ENCODE assay signal across 16 cellular contexts in the genomic region with DNA sequence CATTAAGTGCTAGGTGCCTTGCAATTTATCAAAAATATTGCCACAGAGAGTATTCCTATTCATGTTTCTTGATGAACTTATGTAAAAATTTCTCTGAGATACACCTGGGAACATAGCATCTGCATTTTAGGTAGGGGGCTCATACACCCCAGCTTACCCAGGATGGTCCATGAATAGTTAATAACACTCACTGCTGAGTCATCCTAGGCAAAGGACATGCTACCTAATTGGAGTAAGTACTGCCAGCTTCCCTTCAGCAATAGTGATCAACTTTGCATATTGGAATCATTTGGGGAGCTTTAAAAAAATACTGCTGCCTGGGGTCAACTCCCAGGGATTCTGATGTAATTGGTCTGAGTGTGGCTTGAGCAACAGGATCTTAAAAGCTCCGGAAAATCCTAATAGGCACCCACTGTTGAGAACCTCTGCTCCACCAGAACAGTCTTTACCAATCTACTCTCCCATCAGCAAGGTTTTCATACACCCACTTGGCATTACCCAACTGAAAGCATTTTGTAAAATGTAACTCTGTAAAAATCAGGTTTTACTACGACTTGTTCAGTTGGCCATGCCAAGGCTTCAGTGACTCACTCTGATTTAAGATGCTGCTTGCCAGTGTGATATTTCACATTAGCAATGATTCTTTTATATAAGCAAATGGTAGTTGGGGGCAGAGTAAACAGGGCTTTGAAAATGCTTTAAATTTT.
DNase-seq lines count a peak whose midpoint lies in the region; ATAC-seq and TF ChIP-seq lines count a peak whose summit lies in the region.
"Had no signal": no experiment of that assay in that cellular context is flagged by ENCODE, and none has a peak within 500 bp of the region (broad histone marks: within the 10 kb centered on the region; RNA-seq: fewer than 3 reads in every experiment).

No MANE protein-coding gene starts in this region.

- DNase-seq in AG20443 (ENCODE audit: low spot score) (peak; percentile 24), RWPE1 (ENCODE audit: low spot score) (peak; percentile 8), fibroblast of peridontal ligament (ENCODE audit: extremely low read depth) (peak; percentile 58), omental fat pad (ENCODE audit: low spot score) (no peak), Peyer's patch (no peak)
- DNase-seq in stimulated activated naive B cell treated with anti-CD40 and anti-IgM and Interleukin-4, amounts not matched to agents 10 μg/mL and 1 μg/mL and 100 μg/mL, for 72 hours: no peak
- no peak for DNase-seq in stimulated activated effector memory CD8-positive, alpha-beta T cell treated with anti-CD3 and anti-CD28 coated beads, Interleukin-12 subunit alpha, Interleukin-12 subunit beta, amount 100 ng/mL, for 72 hours (ENCODE audit: low spot score in 2 of 2)
- DNase-seq: activated CD4-positive, CD25-positive, alpha-beta regulatory T cell treated with anti-CD3 and anti-CD28 coated beads, Interleukin-2, amount 50 U/mL, for 72 hours; cortex of kidney; NCI-H1092; NCI-H510A; T-cell had no signal

- CTCF ChIA-PET in RWPE1 (lab: Yijun Ruan, JAX): interaction anchor here (0.7 kb wide), 1 partner anchor 559 kb away, joined by 3 read pairs; no protein-coding TSS in a partner anchor

- H3K27me3 ChIP-seq in Peyer's patch: no peaks in the 10 kb centered on the region
- H3K27me3 ChIP-seq: BLaER1 treated with 17β-estradiol and CSF1 and Interleukin-3, amounts not matched to agents 10 nM and 100 nM; esophagus muscularis mucosa had no signal

- H3K4me1 ChIP-seq in Peyer's patch: no peaks in the 10 kb centered on the region
- H3K4me1 ChIP-seq: BLaER1 treated with 17β-estradiol and CSF1 and Interleukin-3, amounts not matched to agents 10 nM and 100 nM; transverse colon had no signal

- H3K27ac ChIP-seq in RWPE1 (no peak overlapping the region), Peyer's patch (no peak overlapping the region)
- H3K27ac ChIP-seq: BLaER1 treated with 17β-estradiol and CSF1 and Interleukin-3, amounts not matched to agents 10 nM and 100 nM; esophagus muscularis mucosa had no signal

- H3K4me3 Mint-ChIP-seq in activated T-helper 17 cell treated with anti-CD3 and anti-CD28 coated beads, Interleukin-2, amount 50 U/mL, for 72 hours: no peak overlapping the region
- H3K4me3 Mint-ChIP-seq in stimulated activated naive B cell treated with anti-CD40 and anti-IgM and Interleukin-4, amounts not matched to agents 10 μg/mL and 1 μg/mL and 100 μg/mL, for 72 hours: no peak overlapping the region
- H3K4me3 Mint-ChIP-seq in stimulated activated effector memory CD8-positive, alpha-beta T cell treated with anti-CD3 and anti-CD28 coated beads, Interleukin-12 subunit alpha, Interleukin-12 subunit beta, amount 100 ng/mL, for 72 hours: no peak overlapping the region
- H3K4me3 Mint-ChIP-seq: T-cell had no signal

- H3K36me3 Mint-ChIP-seq in activated T-helper 17 cell treated with anti-CD3 and anti-CD28 coated beads, Interleukin-2, amount 50 U/mL, for 72 hours (ENCODE audit: low read depth): no peaks in the 10 kb centered on the region
- no peaks in the 10 kb centered on the region for H3K36me3 Mint-ChIP-seq in stimulated activated naive B cell treated with anti-CD40 and anti-IgM and Interleukin-4, amounts not matched to agents 10 μg/mL and 1 μg/mL and 100 μg/mL, for 72 hours
- no peaks in the 10 kb centered on the region for H3K36me3 Mint-ChIP-seq in stimulated activated effector memory CD8-positive, alpha-beta T cell treated with anti-CD3 and anti-CD28 coated beads, Interleukin-12 subunit alpha, Interleukin-12 subunit beta, amount 100 ng/mL, for 72 hours
- H3K36me3 Mint-ChIP-seq: T-cell had no signal

- peaks cover 4% of the 10 kb centered on the region for H3K27me3 Mint-ChIP-seq in activated T-helper 17 cell treated with anti-CD3 and anti-CD28 coated beads, Interleukin-2, amount 50 U/mL, for 72 hours
- peaks cover 0 to 7% of the 10 kb centered on the region in 2 donors for H3K27me3 Mint-ChIP-seq in stimulated activated naive B cell treated with anti-CD40 and anti-IgM and Interleukin-4, amounts not matched to agents 10 μg/mL and 1 μg/mL and 100 μg/mL, for 72 hours

- peak; percentile 88 for ATAC-seq in omental fat pad (ENCODE audit: low FRiP score)
- ATAC-seq in activated T-helper 17 cell treated with anti-CD3 and anti-CD28 coated beads, Interleukin-2, amount 50 U/mL, for 72 hours (replicated peaks): no peak
- no peak for ATAC-seq in stimulated activated naive B cell treated with anti-CD40 and anti-IgM and Interleukin-4, amounts not matched to agents 10 μg/mL and 1 μg/mL and 100 μg/mL, for 72 hours (replicated peaks)
- ATAC-seq in stimulated activated effector memory CD8-positive, alpha-beta T cell treated with anti-CD3 and anti-CD28 coated beads, Interleukin-12 subunit alpha, Interleukin-12 subunit beta, amount 100 ng/mL, for 72 hours: no peak
- ATAC-seq: T-cell had no signal

- no peaks in the 10 kb centered on the region for H3K9me3 ChIP-seq in Peyer's patch
- H3K9me3 ChIP-seq: BLaER1 treated with 17β-estradiol and CSF1 and Interleukin-3, amounts not matched to agents 10 nM and 100 nM; esophagus muscularis mucosa; transverse colon had no signal

- POLR2A ChIA-PET in RWPE1 (lab: Yijun Ruan, JAX; ENCODE audit: low non-redundant PET): no interaction called here

- no peak overlapping the region for H3K4me3 ChIP-seq in Peyer's patch
- H3K4me3 ChIP-seq: BLaER1 treated with 17β-estradiol and CSF1 and Interleukin-3, amounts not matched to agents 10 nM and 100 nM; esophagus muscularis mucosa; transverse colon had no signal

- no peak overlapping the region for H3K27ac Mint-ChIP-seq in activated T-helper 17 cell treated with anti-CD3 and anti-CD28 coated beads, Interleukin-2, amount 50 U/mL, for 72 hours
- no peak overlapping the region for H3K27ac Mint-ChIP-seq in stimulated activated naive B cell treated with anti-CD40 and anti-IgM and Interleukin-4, amounts not matched to agents 10 μg/mL and 1 μg/mL and 100 μg/mL, for 72 hours
- no peak overlapping the region for H3K27ac Mint-ChIP-seq in stimulated activated effector memory CD8-positive, alpha-beta T cell treated with anti-CD3 and anti-CD28 coated beads, Interleukin-12 subunit alpha, Interleukin-12 subunit beta, amount 100 ng/mL, for 72 hours
- H3K27ac Mint-ChIP-seq: T-cell had no signal

- no peaks in the 10 kb centered on the region for H3K4me1 Mint-ChIP-seq in activated T-helper 17 cell treated with anti-CD3 and anti-CD28 coated beads, Interleukin-2, amount 50 U/mL, for 72 hours
- H3K4me1 Mint-ChIP-seq in stimulated activated naive B cell treated with anti-CD40 and anti-IgM and Interleukin-4, amounts not matched to agents 10 μg/mL and 1 μg/mL and 100 μg/mL, for 72 hours: no peaks in the 10 kb centered on the region
- no peaks in the 10 kb centered on the region for H3K4me1 Mint-ChIP-seq in stimulated activated effector memory CD8-positive, alpha-beta T cell treated with anti-CD3 and anti-CD28 coated beads, Interleukin-12 subunit alpha, Interleukin-12 subunit beta, amount 100 ng/mL, for 72 hours
- H3K4me1 Mint-ChIP-seq: T-cell had no signal

- TF ChIP-seq POLR2A in Peyer's patch (IDR thresholded peaks at IDR 0.05): no peak

- no peaks in the 10 kb centered on the region for H3K9me3 Mint-ChIP-seq in activated T-helper 17 cell treated with anti-CD3 and anti-CD28 coated beads, Interleukin-2, amount 50 U/mL, for 72 hours
- no peaks in the 10 kb centered on the region for H3K9me3 Mint-ChIP-seq in stimulated activated naive B cell treated with anti-CD40 and anti-IgM and Interleukin-4, amounts not matched to agents 10 μg/mL and 1 μg/mL and 100 μg/mL, for 72 hours
- no peaks in the 10 kb centered on the region for H3K9me3 Mint-ChIP-seq in stimulated activated effector memory CD8-positive, alpha-beta T cell treated with anti-CD3 and anti-CD28 coated beads, Interleukin-12 subunit alpha, Interleukin-12 subunit beta, amount 100 ng/mL, for 72 hours
- H3K9me3 Mint-ChIP-seq: T-cell had no signal

- TF ChIP-seq CTCF in RWPE1 (conservative IDR thresholded peaks at IDR 0.05; ENCODE audit: low read depth): no peak
- TF ChIP-seq CTCF in omental fat pad (IDR thresholded peaks at IDR 0.05): no peak
- no peak for TF ChIP-seq CTCF in Peyer's patch (IDR thresholded peaks at IDR 0.05)

- no peaks in the 10 kb centered on the region for H3K36me3 ChIP-seq in Peyer's patch
- H3K36me3 ChIP-seq: BLaER1 treated with 17β-estradiol and CSF1 and Interleukin-3, amounts not matched to agents 10 nM and 100 nM; esophagus muscularis mucosa; transverse colon had no signal

Comparison
In these comparisons a context has a peak if more than half of its experiments do, and no peak if none do; other contexts are left out.
1. DNase-seq: peak in AG20443 (single experiment), RWPE1 (single experiment) and fibroblast of peridontal ligament (single experiment); none in omental fat pad (single experiment), Peyer's patch (0 of 3), stimulated activated naive B cell treated with anti-CD40 and anti-IgM and Interleukin-4, amounts not matched to agents 10 μg/mL and 1 μg/mL and 100 μg/mL, for 72 hours (single experiment) and stimulated activated effector memory CD8-positive, alpha-beta T cell treated with anti-CD3 and anti-CD28 coated beads, Interleukin-12 subunit alpha, Interleukin-12 subunit beta, amount 100 ng/mL, for 72 hours (0 of 2).